In genomic region chr2:240245706-240246105, GRCh38 we compare ENCODE assay signal across 17 cellular contexts.
DNase-seq lines count a peak whose midpoint lies in the region; ATAC-seq and TF ChIP-seq lines count a peak whose summit lies in the region.
"Had no signal": no experiment of that assay in that cellular context is flagged by ENCODE, and none has a peak within 500 bp of the region (broad histone marks: within the 10 kb centered on the region; RNA-seq: fewer than 3 reads in every experiment).

No MANE protein-coding gene starts in this region.

- no peak overlapping the region for H3K56ac ChIP-seq in H9 (ENCODE audit: insufficient read length, low read depth, low read length)

- no peaks in the 10 kb centered on the region; a peak in 1 of 5 replicates for H3K9me3 Mint-ChIP-seq in H9
- H3K9me3 Mint-ChIP-seq: activated T-helper 17 cell treated with anti-CD3 and anti-CD28 coated beads, Interleukin-2, amount 50 U/mL, for 72 hours had no signal

- peaks cover 12% of the 10 kb centered on the region for H3K27me3 Mint-ChIP-seq in H9 (ENCODE audit: low read depth)

- H3T11ph ChIP-seq in H9 (ENCODE audit: low read length) = no peak overlapping the region

- no CpG with 5 or more reads among the region's 23 CpGs for WGBS in H9 (ENCODE audit: extremely low coverage, insufficient read length, low lambda C conversion rate)
- WGBS in right cardiac atrium = 72% methylated on average over 23 of the region's 23 CpGs

- no peak for TF ChIP-seq POLR2A in gastrocnemius medialis (IDR thresholded peaks at IDR 0.05)

- H3K27ac ChIP-seq in H9 (ENCODE audit: insufficient read length, low read depth, low read length) (no peak overlapping the region), brain microvascular endothelial cell (no peak overlapping the region), right cardiac atrium (ENCODE audit: low read length) (no peak overlapping the region), gastrocnemius medialis (peak overlapping the region in 1 of 4 donors; percentile 65)
- H3K27ac ChIP-seq: C4-2B, thoracic aorta had no signal

- H3K79me2 ChIP-seq in H9 (ENCODE audit: insufficient read depth, low read length) = no peaks in the 10 kb centered on the region

- intact Hi-C loops in right cardiac atrium (cut with DNase I) (no loop called here), gastrocnemius medialis (cut with DNase I; ENCODE audit: low total_unique reads) (no loop called here)

- H3K4me3 ChIP-seq in brain microvascular endothelial cell (ENCODE audit: low read depth, low read length) (no peak overlapping the region), right cardiac atrium (ENCODE audit: low read length) (no peak overlapping the region), gastrocnemius medialis (no peak overlapping the region)
- H3K4me3 ChIP-seq: dorsolateral prefrontal cortex, thoracic aorta had no signal

- H3K4me2 ChIP-seq in H9 (ENCODE audit: insufficient read depth, insufficient read length, low read length) = no peak overlapping the region

- TF ChIP-seq CTCF in H9 (conservative IDR thresholded peaks at IDR 0.05) (no peak), brain microvascular endothelial cell (IDR thresholded peaks at IDR 0.05; ENCODE audit: low read depth, low read length, missing control alignments) (peak; percentile 46), gastrocnemius medialis (IDR thresholded peaks at IDR 0.05 in 4 of 5, conservative IDR thresholded peaks at IDR 0.05 in 1 of 5) (no peak)

- DNase-seq in H9 = peak; percentile 31
- no peak for DNase-seq in brain microvascular endothelial cell
- peak; percentile 62 to 79 (median 66) for DNase-seq in right cardiac atrium
- DNase-seq in gastrocnemius medialis = no peak
- no peak for DNase-seq in activated naive CD4-positive, alpha-beta T cell treated with Interleukin-2 at 50 U/mL for 16 hours
- no peak for DNase-seq in stimulated activated CD4-positive, alpha-beta T cell treated with anti-CD3 and anti-CD28 coated beads, Interleukin-4, amount 100 ng/mL, for 4 hours
- no peak for DNase-seq in stimulated activated CD4-positive, alpha-beta T cell treated with anti-CD3 and anti-CD28 coated beads, Interleukin-1b, Interleukin-23, amount 100 ng/mL, for 48 hours
- no peak for DNase-seq in effector CD8-positive, alpha-beta T cell (lab: John Stamatoyannopoulos, UW)
- DNase-seq: activated CD4-positive, alpha-beta T cell treated with anti-CD3 and anti-CD28 coated beads for 48 hours; NCI-H1694; NCI-H82; stimulated activated CD4-positive, alpha-beta T cell treated with anti-CD3 and anti-CD28 coated beads, Interleukin-15, amount 100 ng/mL, for 24 hours; T-helper 2 cell had no signal

- no peak overlapping the region; a peak in 1 of 7 replicates for H3K27ac Mint-ChIP-seq in H9
- H3K27ac Mint-ChIP-seq: activated T-helper 17 cell treated with anti-CD3 and anti-CD28 coated beads, Interleukin-2, amount 50 U/mL, for 72 hours had no signal

- H2BK5ac ChIP-seq in H9 (ENCODE audit: insufficient read length, low read length) = no peak overlapping the region

- H3K79me1 ChIP-seq in H9 (ENCODE audit: insufficient read depth, low read depth, low read length, poor library complexity, severe bottlenecking) = no peaks in the 10 kb centered on the region

- H3K4ac ChIP-seq in H9 (ENCODE audit: low read depth, low read length) = no peak overlapping the region

- H3K9me3 ChIP-seq in H9 (ENCODE audit: control insufficient read depth, low read depth, low read length) = no peaks in the 10 kb centered on the region
- H3K9me3 ChIP-seq in right cardiac atrium (ENCODE audit: control insufficient read depth, low read length) = no peaks in the 10 kb centered on the region
- H3K9me3 ChIP-seq in gastrocnemius medialis = no peaks in the 10 kb centered on the region
- H3K9me3 ChIP-seq: thoracic aorta had no signal

- no peak overlapping the region for H3K23ac ChIP-seq in H9 (ENCODE audit: insufficient read length, low read depth, low read length)

- H3K36me3 ChIP-seq in brain microvascular endothelial cell (replicated peaks) (no peaks in the 10 kb centered on the region), gastrocnemius medialis (no peaks in the 10 kb centered on the region)
- H3K36me3 ChIP-seq: thoracic aorta had no signal

- no peak overlapping the region for H3K14ac ChIP-seq in H9 (ENCODE audit: insufficient read depth, low read length)

- no peak overlapping the region for H4K8ac ChIP-seq in H9 (replicated peaks; ENCODE audit: insufficient read length, low read depth, low read length)

- no peak overlapping the region for H2BK120ac ChIP-seq in H9 (ENCODE audit: low read depth, low read length, poor library complexity, severe bottlenecking)

- H4K20me1 ChIP-seq in H9 (ENCODE audit: control insufficient read depth, insufficient read depth, insufficient read length) = no peaks in the 10 kb centered on the region

- peaks cover 0 to 10% of the 10 kb centered on the region in 2 experiments; a peak in 3 of 4 replicates for H3K4me1 Mint-ChIP-seq in H9
- H3K4me1 Mint-ChIP-seq: activated T-helper 17 cell treated with anti-CD3 and anti-CD28 coated beads, Interleukin-2, amount 50 U/mL, for 72 hours had no signal

- H3K9ac ChIP-seq in H9 (ENCODE audit: extremely low read depth, insufficient read length, low read length) = no peak overlapping the region

- no peak overlapping the region for H2BK20ac ChIP-seq in H9 (ENCODE audit: low read depth, low read length, poor library complexity, severe bottlenecking)

- H3K4me3 Mint-ChIP-seq in H9 = no peak overlapping the region
- H3K4me3 Mint-ChIP-seq: activated T-helper 17 cell treated with anti-CD3 and anti-CD28 coated beads, Interleukin-2, amount 50 U/mL, for 72 hours had no signal

- H3K36me3 Mint-ChIP-seq in H9 (ENCODE audit: insufficient read depth in 1 of 3, low read depth in 3 of 3) = no peaks in the 10 kb centered on the region

- H3K18ac ChIP-seq in H9 (ENCODE audit: insufficient read length, low read depth, low read length) = no peak overlapping the region

- H3K27me3 ChIP-seq in H9 (ENCODE audit: insufficient read depth, low read length) (no peaks in the 10 kb centered on the region), brain microvascular endothelial cell (replicated peaks) (no peaks in the 10 kb centered on the region), right cardiac atrium (ENCODE audit: control insufficient read depth, insufficient read depth) (no peaks in the 10 kb centered on the region), gastrocnemius medialis (no peaks in the 10 kb centered on the region)
- H3K27me3 ChIP-seq: dorsolateral prefrontal cortex had no signal

- no peak overlapping the region for H2AFZ ChIP-seq in H9 (ENCODE audit: low read length)

- no peaks in the 10 kb centered on the region for H3K4me1 ChIP-seq in H9 (ENCODE audit: insufficient read depth, low read length)
- H3K4me1 ChIP-seq in right cardiac atrium (ENCODE audit: control insufficient read depth, insufficient read depth, low read length) = peaks cover 8% of the 10 kb centered on the region
- peaks cover 14 to 25% of the 10 kb centered on the region in 2 donors for H3K4me1 ChIP-seq in gastrocnemius medialis

- no peak overlapping the region for H2BK15ac ChIP-seq in H9 (ENCODE audit: low read depth, low read length)

- no peak overlapping the region for H2BK12ac ChIP-seq in H9 (ENCODE audit: insufficient read length, low read depth, low read length)

- no peaks in the 10 kb centered on the region for H3K23me2 ChIP-seq in H9 (ENCODE audit: insufficient read length, low read depth, low read length, poor library complexity, severe bottlenecking)

- ATAC-seq in right cardiac atrium = peak; percentile 10 to 38
- peak; percentile 2 to 34 for ATAC-seq in gastrocnemius medialis
- ATAC-seq: activated T-helper 17 cell treated with anti-CD3 and anti-CD28 coated beads, Interleukin-2, amount 50 U/mL, for 72 hours had no signal

- in situ Hi-C loops in brain microvascular endothelial cell (cut with HindIII; ENCODE audit: low pct_ligation_motif_present, low sequenced_read_pairs) = no loop called here
- in situ Hi-C loops in gastrocnemius medialis (cut with MboI; ENCODE audit: low sequenced_read_pairs in 4 of 4) = loop anchor here in 1 of 4 donors (25.0 kb wide), 1 partner anchor 192 kb away; the partner anchor contains the start of gene GPC1

- H4K91ac ChIP-seq in H9 (ENCODE audit: insufficient read length, low read depth, low read length) = no peak overlapping the region

- H4K5ac ChIP-seq in H9 (ENCODE audit: insufficient read length, low read depth, low read length) = no peak overlapping the region

- H2AK5ac ChIP-seq in H9 (ENCODE audit: insufficient read length, low read length) = no peak overlapping the region

Comparison
In these comparisons a context has a peak if more than half of its experiments do, and no peak if none do; other contexts are left out.
1. DNase-seq: peak in H9 (single experiment) and right cardiac atrium (3 of 3); none in brain microvascular endothelial cell (single experiment), gastrocnemius medialis (0 of 2), activated naive CD4-positive, alpha-beta T cell treated with Interleukin-2 at 50 U/mL for 16 hours (single experiment), stimulated activated CD4-positive, alpha-beta T cell treated with anti-CD3 and anti-CD28 coated beads, Interleukin-4, amount 100 ng/mL, for 4 hours (0 of 2), stimulated activated CD4-positive, alpha-beta T cell treated with anti-CD3 and anti-CD28 coated beads, Interleukin-1b, Interleukin-23, amount 100 ng/mL, for 48 hours (single experiment) and effector CD8-positive, alpha-beta T cell (single experiment).